Comparison of ENCODE assay signal across 1 cellular context in the genomic region with DNA sequence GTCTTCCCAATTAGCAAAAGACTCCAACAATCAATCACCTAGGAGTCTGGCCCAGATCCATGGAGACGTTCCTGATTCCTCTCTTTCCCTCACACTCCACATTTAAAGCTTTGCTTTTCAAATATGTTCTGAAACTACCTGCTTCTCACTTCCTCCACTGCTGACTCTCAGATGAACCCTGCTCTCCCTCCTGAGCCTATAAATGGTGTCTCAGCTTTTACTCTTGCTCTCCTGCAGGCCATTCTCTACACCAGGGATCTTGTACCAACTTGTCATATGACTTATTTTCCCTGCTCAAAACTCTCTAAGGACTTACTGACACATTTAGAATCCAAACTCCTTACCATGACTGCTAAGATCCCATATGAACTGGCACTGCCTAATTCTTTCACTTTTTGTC.
TF ChIP-seq lines count a peak whose summit lies in the region.

No MANE protein-coding gene starts in this region.

TF ChIP-seq in WTC11, 78 proteins besides CTCF, POLR2A, EP300 and RAD21 (continued from another document):
- no peak for TF ChIP-seq ZNF121 (CRISPR knock-in tag; IDR thresholded peaks at IDR 0.05)
- no peak for TF ChIP-seq GTF2I (CRISPR knock-in tag; conservative IDR thresholded peaks at IDR 0.05)
- TF ChIP-seq, protein P1, sequence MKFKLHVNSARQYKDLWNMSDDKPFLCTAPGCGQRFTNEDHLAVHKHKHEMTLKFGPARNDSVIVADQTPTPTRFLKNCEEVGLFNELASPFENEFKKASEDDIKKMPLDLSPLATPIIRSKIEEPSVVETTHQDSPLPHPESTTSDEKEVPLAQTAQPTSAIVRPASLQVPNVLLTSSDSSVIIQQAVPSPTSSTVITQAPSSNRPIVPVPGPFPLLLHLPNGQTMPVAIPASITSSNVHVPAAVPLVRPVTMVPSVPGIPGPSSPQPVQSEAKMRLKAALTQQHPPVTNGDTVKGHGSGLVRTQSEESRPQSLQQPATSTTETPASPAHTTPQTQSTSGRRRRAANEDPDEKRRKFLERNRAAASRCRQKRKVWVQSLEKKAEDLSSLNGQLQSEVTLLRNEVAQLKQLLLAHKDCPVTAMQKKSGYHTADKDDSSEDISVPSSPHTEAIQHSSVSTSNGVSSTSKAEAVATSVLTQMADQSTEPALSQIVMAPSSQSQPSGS (CRISPR knock-in tag; IDR thresholded peaks at IDR 0.05; ENCODE audit: borderline replicate concordance, low read depth), result no peak
- TF ChIP-seq CREM (CRISPR knock-in tag; IDR thresholded peaks at IDR 0.05), result no peak
- TF ChIP-seq ZBTB21 (CRISPR knock-in tag; IDR thresholded peaks at IDR 0.05; ENCODE audit: borderline replicate concordance), result no peak
- no peak for TF ChIP-seq NFE2L1 (CRISPR knock-in tag; IDR thresholded peaks at IDR 0.05)
- TF ChIP-seq, protein P2, sequence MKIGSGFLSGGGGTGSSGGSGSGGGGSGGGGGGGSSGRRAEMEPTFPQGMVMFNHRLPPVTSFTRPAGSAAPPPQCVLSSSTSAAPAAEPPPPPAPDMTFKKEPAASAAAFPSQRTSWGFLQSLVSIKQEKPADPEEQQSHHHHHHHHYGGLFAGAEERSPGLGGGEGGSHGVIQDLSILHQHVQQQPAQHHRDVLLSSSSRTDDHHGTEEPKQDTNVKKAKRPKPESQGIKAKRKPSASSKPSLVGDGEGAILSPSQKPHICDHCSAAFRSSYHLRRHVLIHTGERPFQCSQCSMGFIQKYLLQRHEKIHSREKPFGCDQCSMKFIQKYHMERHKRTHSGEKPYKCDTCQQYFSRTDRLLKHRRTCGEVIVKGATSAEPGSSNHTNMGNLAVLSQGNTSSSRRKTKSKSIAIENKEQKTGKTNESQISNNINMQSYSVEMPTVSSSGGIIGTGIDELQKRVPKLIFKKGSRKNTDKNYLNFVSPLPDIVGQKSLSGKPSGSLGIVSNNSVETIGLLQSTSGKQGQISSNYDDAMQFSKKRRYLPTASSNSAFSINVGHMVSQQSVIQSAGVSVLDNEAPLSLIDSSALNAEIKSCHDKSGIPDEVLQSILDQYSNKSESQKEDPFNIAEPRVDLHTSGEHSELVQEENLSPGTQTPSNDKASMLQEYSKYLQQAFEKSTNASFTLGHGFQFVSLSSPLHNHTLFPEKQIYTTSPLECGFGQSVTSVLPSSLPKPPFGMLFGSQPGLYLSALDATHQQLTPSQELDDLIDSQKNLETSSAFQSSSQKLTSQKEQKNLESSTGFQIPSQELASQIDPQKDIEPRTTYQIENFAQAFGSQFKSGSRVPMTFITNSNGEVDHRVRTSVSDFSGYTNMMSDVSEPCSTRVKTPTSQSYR (CRISPR knock-in tag; IDR thresholded peaks at IDR 0.05), result no peak
- no peak for TF ChIP-seq KAT7 (CRISPR knock-in tag; IDR thresholded peaks at IDR 0.05; ENCODE audit: borderline replicate concordance)
- no peak for TF ChIP-seq FOXJ3 (CRISPR knock-in tag; IDR thresholded peaks at IDR 0.05; ENCODE audit: borderline replicate concordance)
- no peak for TF ChIP-seq ETV6 (CRISPR knock-in tag; IDR thresholded peaks at IDR 0.05)
- TF ChIP-seq PRRX2 (CRISPR knock-in tag; IDR thresholded peaks at IDR 0.05), result no peak
